In genomic region chr1:197399691-197400521, GRCh38 we compare ENCODE assay signal across 8 cellular contexts.
DNase-seq lines count a peak whose midpoint lies in the region; ATAC-seq and TF ChIP-seq lines count a peak whose summit lies in the region.

No MANE protein-coding gene starts in this region.

- H3K36me3 ChIP-seq in ascending aorta (no peaks in the 10 kb centered on the region), lower lobe of right lung (no peaks in the 10 kb centered on the region)

- TF ChIP-seq CTCF in ascending aorta (IDR thresholded peaks at IDR 0.05) (peak in 2 of 3 experiments; percentile 23 to 34), lower lobe of right lung (IDR thresholded peaks at IDR 0.05) (peak; percentile 27)

- no peaks in the 10 kb centered on the region for H3K27me3 ChIP-seq in ascending aorta
- no peaks in the 10 kb centered on the region for H3K27me3 ChIP-seq in lower lobe of right lung (ENCODE audit: low read depth)

- H3K27ac ChIP-seq in ascending aorta = no peak overlapping the region
- H3K27ac ChIP-seq in lower lobe of right lung = no peak overlapping the region

- no peaks in the 10 kb centered on the region for H3K4me1 ChIP-seq in ascending aorta
- no peaks in the 10 kb centered on the region for H3K4me1 ChIP-seq in lower lobe of right lung

- peak; percentile 68 for ATAC-seq in GM19397 (IDR thresholded peaks at IDR 0.05; ENCODE audit: unreplicated experiment)
- ATAC-seq in HG03460 (IDR thresholded peaks at IDR 0.05; ENCODE audit: unreplicated experiment) = peak; percentile 68
- no peak for ATAC-seq in lower lobe of right lung
- ATAC-seq in HG03457 (IDR thresholded peaks at IDR 0.05; ENCODE audit: unreplicated experiment) = no peak

- no peaks in the 10 kb centered on the region for H3K9me3 ChIP-seq in ascending aorta
- H3K9me3 ChIP-seq in lower lobe of right lung = no peaks in the 10 kb centered on the region

- peak; percentile 64 for DNase-seq in EL
- DNase-seq in NCI-H748 (lab: John Stamatoyannopoulos, UW; ENCODE audit: unreplicated experiment) = peak; percentile 60
- no peak for DNase-seq in ascending aorta (ENCODE audit: low spot score in 2 of 2)
- no peak for DNase-seq in lower lobe of right lung
- DNase-seq in anterior cingulate cortex (lab: John Stamatoyannopoulos, UW) = no peak

- intact Hi-C loops in ascending aorta (cut with DNase I) (no loop called here), lower lobe of right lung (cut with DNase I) (no loop called here)

- H3K4me3 ChIP-seq in ascending aorta (no peak overlapping the region), lower lobe of right lung (no peak overlapping the region)

Comparison
In these comparisons a context has a peak if more than half of its experiments do, and no peak if none do; other contexts are left out.
1. DNase-seq: peak in EL (single experiment) and NCI-H748 (single experiment); none in ascending aorta (0 of 2), lower lobe of right lung (single experiment) and anterior cingulate cortex (0 of 58).
2. ATAC-seq: peak in GM19397 (single experiment) and HG03460 (single experiment); none in lower lobe of right lung (0 of 2) and HG03457 (single experiment).